ENCODE assay signal across 1 cellular context in genomic region chr2:66509326-66509811, GRCh38.
TF ChIP-seq lines count a peak whose summit lies in the region.

No MANE protein-coding gene starts in this region.

TF ChIP-seq in WTC11, 78 proteins besides CTCF, POLR2A, EP300 and RAD21 (continued from another document):
- TF ChIP-seq ZNF317 (CRISPR knock-in tag; IDR thresholded peaks at IDR 0.05; ENCODE audit: borderline replicate concordance, low read depth), result no peak
- TF ChIP-seq FOXJ3 (CRISPR knock-in tag; IDR thresholded peaks at IDR 0.05; ENCODE audit: borderline replicate concordance), result no peak
- TF ChIP-seq ZNF416 (CRISPR knock-in tag; IDR thresholded peaks at IDR 0.05), result no peak
- no peak for TF ChIP-seq ZNF138 (CRISPR knock-in tag; conservative IDR thresholded peaks at IDR 0.05)
- TF ChIP-seq SMAD4 (CRISPR knock-in tag; IDR thresholded peaks at IDR 0.05), result no peak
- TF ChIP-seq FOXP1 (CRISPR knock-in tag; IDR thresholded peaks at IDR 0.05; ENCODE audit: borderline replicate concordance), result no peak
- no peak for TF ChIP-seq SOX15 (CRISPR knock-in tag; IDR thresholded peaks at IDR 0.05)
- no peak for TF ChIP-seq SP1 (CRISPR knock-in tag; conservative IDR thresholded peaks at IDR 0.05)
- TF ChIP-seq, protein P1, sequence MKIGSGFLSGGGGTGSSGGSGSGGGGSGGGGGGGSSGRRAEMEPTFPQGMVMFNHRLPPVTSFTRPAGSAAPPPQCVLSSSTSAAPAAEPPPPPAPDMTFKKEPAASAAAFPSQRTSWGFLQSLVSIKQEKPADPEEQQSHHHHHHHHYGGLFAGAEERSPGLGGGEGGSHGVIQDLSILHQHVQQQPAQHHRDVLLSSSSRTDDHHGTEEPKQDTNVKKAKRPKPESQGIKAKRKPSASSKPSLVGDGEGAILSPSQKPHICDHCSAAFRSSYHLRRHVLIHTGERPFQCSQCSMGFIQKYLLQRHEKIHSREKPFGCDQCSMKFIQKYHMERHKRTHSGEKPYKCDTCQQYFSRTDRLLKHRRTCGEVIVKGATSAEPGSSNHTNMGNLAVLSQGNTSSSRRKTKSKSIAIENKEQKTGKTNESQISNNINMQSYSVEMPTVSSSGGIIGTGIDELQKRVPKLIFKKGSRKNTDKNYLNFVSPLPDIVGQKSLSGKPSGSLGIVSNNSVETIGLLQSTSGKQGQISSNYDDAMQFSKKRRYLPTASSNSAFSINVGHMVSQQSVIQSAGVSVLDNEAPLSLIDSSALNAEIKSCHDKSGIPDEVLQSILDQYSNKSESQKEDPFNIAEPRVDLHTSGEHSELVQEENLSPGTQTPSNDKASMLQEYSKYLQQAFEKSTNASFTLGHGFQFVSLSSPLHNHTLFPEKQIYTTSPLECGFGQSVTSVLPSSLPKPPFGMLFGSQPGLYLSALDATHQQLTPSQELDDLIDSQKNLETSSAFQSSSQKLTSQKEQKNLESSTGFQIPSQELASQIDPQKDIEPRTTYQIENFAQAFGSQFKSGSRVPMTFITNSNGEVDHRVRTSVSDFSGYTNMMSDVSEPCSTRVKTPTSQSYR (CRISPR knock-in tag; IDR thresholded peaks at IDR 0.05), result no peak
